In genomic region chr4:169005453-169006099, GRCh38 we compare ENCODE assay signal across 13 cellular contexts. TPM values are rescaled to one million over a fixed set of nuclear protein-coding genes. Genes with fewer than 3 reads are reported as not detected.
DNase-seq lines count a peak whose midpoint lies in the region; ATAC-seq and TF ChIP-seq lines count a peak whose summit lies in the region.
"Had no signal": no experiment of that assay in that cellular context is flagged by ENCODE, and none has a peak within 500 bp of the region (broad histone marks: within the 10 kb centered on the region; RNA-seq: fewer than 3 reads in every experiment).

No MANE protein-coding gene starts in this region.

- H3K9me3 Mint-ChIP-seq in activated CD8-positive, alpha-beta T cell treated with anti-CD3 and anti-CD28 coated beads for 36 hours, result no peaks in the 10 kb centered on the region
- H3K9me3 Mint-ChIP-seq in activated CD8-positive, alpha-beta T cell treated with anti-CD3 and anti-CD28 coated beads, Interleukin-2, amount 10 ng/mL, durations not matched to agents 7 days and 5 days (ENCODE audit: insufficient read depth), result no peaks in the 10 kb centered on the region
- H3K9me3 Mint-ChIP-seq in type B pancreatic cell, result no peaks in the 10 kb centered on the region

- no peaks in the 10 kb centered on the region for H3K27me3 Mint-ChIP-seq in activated CD8-positive, alpha-beta T cell treated with anti-CD3 and anti-CD28 coated beads for 36 hours
- no peaks in the 10 kb centered on the region for H3K27me3 Mint-ChIP-seq in activated CD8-positive, alpha-beta T cell treated with anti-CD3 and anti-CD28 coated beads, Interleukin-2, amount 10 ng/mL, durations not matched to agents 7 days and 5 days (ENCODE audit: low read depth)
- no peaks in the 10 kb centered on the region for H3K27me3 Mint-ChIP-seq in type B pancreatic cell

- CTCF ChIA-PET in activated CD8-positive, alpha-beta T cell treated with anti-CD3 and anti-CD28 coated beads for 36 hours (lab: Charles Lee), result interaction anchor here (1.0 kb wide), 2 partner anchors 82 to 490 kb away, joined by 3 to 7 read pairs; no protein-coding TSS in a partner anchor
- CTCF ChIA-PET in activated CD8-positive, alpha-beta T cell treated with anti-CD3 and anti-CD28 coated beads, Interleukin-2, amount 10 ng/mL, durations not matched to agents 7 days and 5 days (lab: Charles Lee), result interaction anchor here (0.6 to 2.3 kb wide), 3 partner anchors 9 to 82 kb away, joined by 3 to 8 read pairs (median 6); no protein-coding TSS in a partner anchor
- CTCF ChIA-PET in RWPE1 (lab: Yijun Ruan, JAX), result interaction anchor here (0.7 kb wide), 3 partner anchors 82 to 1045 kb away, joined by 3 to 4 read pairs (median 3); no protein-coding TSS in a partner anchor

- H3K27ac Mint-ChIP-seq in activated CD8-positive, alpha-beta T cell treated with anti-CD3 and anti-CD28 coated beads for 36 hours, result no peak overlapping the region
- no peak overlapping the region for H3K27ac Mint-ChIP-seq in activated CD8-positive, alpha-beta T cell treated with anti-CD3 and anti-CD28 coated beads, Interleukin-2, amount 10 ng/mL, durations not matched to agents 7 days and 5 days
- H3K27ac Mint-ChIP-seq in type B pancreatic cell, result peak overlapping the region; percentile 26

- POLR2A ChIA-PET in activated CD8-positive, alpha-beta T cell treated with anti-CD3 and anti-CD28 coated beads for 36 hours (lab: Charles Lee), result no interaction called here
- POLR2A ChIA-PET in activated CD8-positive, alpha-beta T cell treated with anti-CD3 and anti-CD28 coated beads, Interleukin-2, amount 10 ng/mL, durations not matched to agents 7 days and 5 days (lab: Charles Lee), result no interaction called here
- POLR2A ChIA-PET in RWPE1 (lab: Yijun Ruan, JAX; ENCODE audit: low non-redundant PET), result no interaction called here

- intact Hi-C loops in activated CD8-positive, alpha-beta T cell treated with anti-CD3 and anti-CD28 coated beads for 36 hours (cut with micrococcal nuclease), result loop anchor here (5.0 kb wide), 1 partner anchor 83 kb away; no protein-coding TSS in a partner anchor

- peaks cover 5% of the 10 kb centered on the region for H3K4me1 ChIP-seq in foreskin keratinocyte

- no peak overlapping the region for H3K4me3 Mint-ChIP-seq in activated CD8-positive, alpha-beta T cell treated with anti-CD3 and anti-CD28 coated beads for 36 hours
- H3K4me3 Mint-ChIP-seq in activated CD8-positive, alpha-beta T cell treated with anti-CD3 and anti-CD28 coated beads, Interleukin-2, amount 10 ng/mL, durations not matched to agents 7 days and 5 days, result no peak overlapping the region
- H3K4me3 Mint-ChIP-seq in type B pancreatic cell, result peak overlapping the region; percentile 19
- H3K4me3 Mint-ChIP-seq: CD8-positive, alpha-beta memory T cell had no signal

- TF ChIP-seq CTCF in activated CD8-positive, alpha-beta T cell treated with anti-CD3 and anti-CD28 coated beads for 36 hours (IDR thresholded peaks at IDR 0.05), result peak; percentile 35
- TF ChIP-seq CTCF in RWPE1 (conservative IDR thresholded peaks at IDR 0.05; ENCODE audit: low read depth) (peak; percentile 28; the same call in 1 of the 2 replicates), foreskin keratinocyte (conservative IDR thresholded peaks at IDR 0.05) (peak; percentile 65), type B pancreatic cell (conservative IDR thresholded peaks at IDR 0.05) (peak; percentile 67)

- H3K27ac ChIP-seq in RWPE1 (no peak overlapping the region), foreskin keratinocyte (no peak overlapping the region)

- no peaks in the 10 kb centered on the region for H3K27me3 ChIP-seq in foreskin keratinocyte

- H3K4me1 Mint-ChIP-seq in activated CD8-positive, alpha-beta T cell treated with anti-CD3 and anti-CD28 coated beads for 36 hours (ENCODE audit: low read depth), result peaks cover 27% of the 10 kb centered on the region
- H3K4me1 Mint-ChIP-seq in activated CD8-positive, alpha-beta T cell treated with anti-CD3 and anti-CD28 coated beads, Interleukin-2, amount 10 ng/mL, durations not matched to agents 7 days and 5 days (ENCODE audit: low read depth), result peaks cover 23% of the 10 kb centered on the region
- peaks cover 29% of the 10 kb centered on the region for H3K4me1 Mint-ChIP-seq in type B pancreatic cell (ENCODE audit: unreplicated experiment)

- DNase-seq in activated CD8-positive, alpha-beta T cell treated with anti-CD3 and anti-CD28 coated beads for 36 hours, result no peak
- DNase-seq in activated CD8-positive, alpha-beta T cell treated with anti-CD3 and anti-CD28 coated beads, Interleukin-2, amount 10 ng/mL, durations not matched to agents 7 days and 5 days, result no peak
- DNase-seq in RWPE1 (ENCODE audit: low spot score) (no peak), foreskin keratinocyte (no peak), type B pancreatic cell (ENCODE audit: extremely low spot score, unreplicated experiment) (no peak), DMS153 (lab: John Stamatoyannopoulos, UW) (no peak)
- DNase-seq: activated CD4-positive, alpha-beta T cell treated with anti-CD3 and anti-CD28 coated beads for 4 hours; CD8-positive, alpha-beta memory T cell; cortex of kidney; left colon; stimulated activated CD4-positive, alpha-beta T cell treated with anti-CD3 and anti-CD28 coated beads, Interleukin-2, amount 100 ng/mL, for 48 hours had no signal

- peaks cover 36% of the 10 kb centered on the region for H3K36me3 Mint-ChIP-seq in activated CD8-positive, alpha-beta T cell treated with anti-CD3 and anti-CD28 coated beads for 36 hours (ENCODE audit: low read depth)
- H3K36me3 Mint-ChIP-seq in activated CD8-positive, alpha-beta T cell treated with anti-CD3 and anti-CD28 coated beads, Interleukin-2, amount 10 ng/mL, durations not matched to agents 7 days and 5 days (ENCODE audit: low read depth), result peaks cover 26% of the 10 kb centered on the region
- H3K36me3 Mint-ChIP-seq in type B pancreatic cell, result peaks cover 38% of the 10 kb centered on the region

- no peak for ATAC-seq in activated CD8-positive, alpha-beta T cell treated with anti-CD3 and anti-CD28 coated beads for 36 hours
- no peak for ATAC-seq in activated CD8-positive, alpha-beta T cell treated with anti-CD3 and anti-CD28 coated beads, Interleukin-2, amount 10 ng/mL, durations not matched to agents 7 days and 5 days
- ATAC-seq in foreskin keratinocyte (no peak), GM19023 (IDR thresholded peaks at IDR 0.05; ENCODE audit: unreplicated experiment) (no peak), GM18870 (IDR thresholded peaks at IDR 0.05; ENCODE audit: unreplicated experiment) (no peak)
- ATAC-seq: left colon had no signal

RNA-seq across cellular contexts. Expression of gene CBR4, which starts 4.5 kb away (rescaled TPM):
- total RNA-seq in activated CD8-positive, alpha-beta T cell treated with anti-CD3 and anti-CD28 coated beads for 36 hours, result 10 to 100 TPM; 25.8 to 26.8 TPM
- total RNA-seq in activated CD8-positive, alpha-beta T cell treated with anti-CD3 and anti-CD28 coated beads, Interleukin-2, amount 10 ng/mL, durations not matched to agents 7 days and 5 days, result 10 to 100 TPM; 11.6 to 11.7 TPM
- 13.0 and 14.0 TPM in 2 replicates for total RNA-seq in foreskin keratinocyte
- 6.5 and 8.7 TPM in 2 replicates for polyA plus RNA-seq in foreskin keratinocyte
- total RNA-seq in type B pancreatic cell (ENCODE audit: low replicate concordance), result 25.8 and 42.6 TPM in 2 replicates
